In the genomic region with DNA sequence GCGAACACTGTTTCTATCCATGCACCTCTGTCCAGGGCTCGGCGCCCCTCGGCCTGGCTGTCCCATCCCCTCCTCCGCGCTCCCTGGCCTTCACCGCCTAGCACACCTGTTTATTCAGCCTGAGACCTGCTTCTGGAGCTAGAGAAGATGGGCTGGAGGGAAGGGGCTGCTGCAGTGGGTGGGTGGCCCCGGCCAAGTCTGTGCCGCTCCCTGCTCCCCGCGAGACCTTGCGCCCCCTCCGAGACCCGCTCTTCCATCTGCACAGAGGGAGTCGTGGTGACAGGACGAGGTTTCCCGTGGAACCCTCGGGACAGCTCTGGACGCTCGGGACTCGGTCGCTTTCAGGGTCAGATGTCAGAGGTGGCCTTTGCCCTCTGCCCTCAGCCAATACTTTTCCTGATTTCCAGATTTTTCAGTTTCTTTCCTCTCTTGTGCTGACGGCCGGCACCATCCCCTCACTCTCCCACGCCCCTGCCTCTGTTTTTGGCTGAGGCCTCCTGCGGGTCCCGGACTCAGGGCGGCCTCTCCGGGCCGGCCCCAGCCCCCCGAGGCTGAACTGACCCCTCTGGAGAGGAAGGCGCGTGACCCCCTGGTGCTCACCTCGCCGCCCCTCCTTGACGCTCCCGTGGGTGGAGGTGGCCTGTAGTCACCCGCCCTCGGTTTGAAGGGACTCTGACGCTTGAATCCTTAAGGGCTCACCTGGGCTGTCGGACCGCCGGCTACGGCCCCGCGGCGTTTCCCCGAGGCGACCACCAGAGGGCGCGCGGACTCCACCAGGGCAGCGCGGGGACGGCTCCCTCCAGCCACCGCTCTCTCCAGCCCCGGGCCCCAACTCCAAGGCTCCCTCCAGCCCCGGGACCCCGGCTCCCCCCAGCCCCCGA, we compare ENCODE assay signal across 8 cellular contexts. TPM values are rescaled to one million over a fixed set of nuclear protein-coding genes. Genes with fewer than 3 reads are reported as not detected.
A peak's percentile ranks its signal among the peaks of the same experiment; 100 is the strongest.
DNase-seq lines count a peak whose midpoint lies in the region; TF ChIP-seq lines count a peak whose summit lies in the region.

No MANE protein-coding gene starts in this region.

- H3K27me3 ChIP-seq in H7 (ENCODE audit: control insufficient read depth, insufficient read depth, low read length) = peaks cover 37% of the 10 kb centered on the region
- H3K27me3 ChIP-seq in tibial nerve = peaks cover 0 to 41% of the 10 kb centered on the region in 2 donors

- H3K9me3 ChIP-seq in tibial nerve = no peaks in the 10 kb centered on the region

- H3K27ac ChIP-seq in tibial nerve = no peak overlapping the region

- DNase-seq in EH (ENCODE audit: low read depth) (peak; percentile 32), H7 (peak; percentile 97), NCI-H345 treated with DMSO at 0.1 percent for 48 hours (lab: John Stamatoyannopoulos, UW; ENCODE audit: unreplicated experiment) (peak; percentile 18), fibroblast of mammary gland (ENCODE audit: low read depth) (no peak), nucleus accumbens (lab: John Stamatoyannopoulos, UW) (peak in 39 of 56 donors; percentile 11 to 74 (median 29)), tibial nerve (ENCODE audit: low spot score in 2 of 2) (peak; percentile 25 to 50), EL (no peak)
- DNase-seq in activated T-cell treated with anti-CD3 and anti-CD28 coated beads, Interleukin-2, amount 50 U/mL, for 1 hour = peak; percentile 74

- peak; percentile 51 for TF ChIP-seq CTCF in fibroblast of mammary gland (conservative IDR thresholded peaks at IDR 0.05; ENCODE audit: control insufficient read depth, insufficient read depth, low read depth, low read length)
- TF ChIP-seq CTCF in tibial nerve (IDR thresholded peaks at IDR 0.05) = peak; percentile 85 to 97 (median 94)

- H3K4me1 ChIP-seq in tibial nerve = peaks cover 0 to 14% (median 0%) of the 10 kb centered on the region in 4 donors

- no peaks in the 10 kb centered on the region for H3K36me3 ChIP-seq in H7 (replicated peaks; ENCODE audit: control insufficient read depth, insufficient read depth, low read length)
- no peaks in the 10 kb centered on the region for H3K36me3 ChIP-seq in tibial nerve

- H3K4me3 ChIP-seq in H7 (ENCODE audit: insufficient read depth, low read depth, low read length) (no peak overlapping the region; the same call in 1 of the 2 replicates), fibroblast of mammary gland (ENCODE audit: control insufficient read depth, low read depth, low read length) (no peak overlapping the region), tibial nerve (peak overlapping the region in 1 of 4 donors; percentile 4)

- TF ChIP-seq POLR2A in tibial nerve (IDR thresholded peaks at IDR 0.05) = no peak

- 28 to 32% methylated on average over 32 to 34 of the region's 60 CpGs for WGBS in tibial nerve, 2 donors

- TF ChIP-seq EP300 in tibial nerve (IDR thresholded peaks at IDR 0.05) = no peak

RNA-seq across cellular contexts. Expression of a gene that starts 15.6 kb away (rescaled TPM):
- total RNA-seq in H7 (2014; rRNA removed; shearing (Covaris generic)) = 1.5 and 4.6 TPM in 2 replicates
- 10 to 100 TPM in 2 of 4 donors, 1 to 10 TPM in 2; 7.7 to 16.2 (median 11.3) TPM for total RNA-seq in tibial nerve

Comparison
In these comparisons a context has a peak if more than half of its experiments do, and no peak if none do; other contexts are left out.
1. DNase-seq: peak in EH (single experiment), H7 (single experiment), NCI-H345 treated with DMSO at 0.1 percent for 48 hours (single experiment), activated T-cell treated with anti-CD3 and anti-CD28 coated beads, Interleukin-2, amount 50 U/mL, for 1 hour (single experiment), nucleus accumbens (39 of 56) and tibial nerve (2 of 2); none in fibroblast of mammary gland (single experiment) and EL (single experiment).